8 cellular contexts compared by ENCODE assay signal in genomic region chr12:32390572-32391219, GRCh38. TPM values are rescaled to one million over a fixed set of nuclear protein-coding genes. Genes with fewer than 3 reads are reported as not detected.
DNase-seq lines count a peak whose midpoint lies in the region; ATAC-seq and TF ChIP-seq lines count a peak whose summit lies in the region.

No MANE protein-coding gene starts in this region.

- peak overlapping the region; percentile 32 to 48 for H3K4me3 ChIP-seq in right atrium auricular region

- peaks cover 4% of the 10 kb centered on the region for H3K27me3 Mint-ChIP-seq in activated CD8-positive, alpha-beta memory T cell treated with anti-CD3 and anti-CD28 coated beads, Interleukin-2, amount 10 ng/mL, durations not matched to agents 7 days and 5 days
- H3K27me3 Mint-ChIP-seq in stimulated activated naive CD8-positive, alpha-beta T cell treated with anti-CD3 and anti-CD28 coated beads, Interleukin-15, amount 100 ng/mL, for 72 hours = peaks cover 13% of the 10 kb centered on the region

- H3K4me1 Mint-ChIP-seq in activated CD8-positive, alpha-beta memory T cell treated with anti-CD3 and anti-CD28 coated beads, Interleukin-2, amount 10 ng/mL, durations not matched to agents 7 days and 5 days = peaks cover 2% of the 10 kb centered on the region
- peaks cover 5% of the 10 kb centered on the region for H3K4me1 Mint-ChIP-seq in stimulated activated naive CD8-positive, alpha-beta T cell treated with anti-CD3 and anti-CD28 coated beads, Interleukin-15, amount 100 ng/mL, for 72 hours

- H3K4me3 Mint-ChIP-seq in activated CD8-positive, alpha-beta memory T cell treated with anti-CD3 and anti-CD28 coated beads, Interleukin-2, amount 10 ng/mL, durations not matched to agents 7 days and 5 days = peak overlapping the region; percentile 56
- H3K4me3 Mint-ChIP-seq in stimulated activated naive CD8-positive, alpha-beta T cell treated with anti-CD3 and anti-CD28 coated beads, Interleukin-15, amount 100 ng/mL, for 72 hours = peak overlapping the region; percentile 75 to 80

- DNase-seq in Right ventricle myocardium inferior (ENCODE audit: missing footprints) = no peak
- DNase-seq in cardiac septum (ENCODE audit: low spot score) = no peak
- DNase-seq in activated CD8-positive, alpha-beta memory T cell treated with anti-CD3 and anti-CD28 coated beads, Interleukin-2, amount 10 ng/mL, durations not matched to agents 7 days and 5 days = peak; percentile 52
- no peak for DNase-seq in right atrium auricular region (ENCODE audit: low spot score)
- DNase-seq in stimulated activated naive CD8-positive, alpha-beta T cell treated with anti-CD3 and anti-CD28 coated beads, Interleukin-15, amount 100 ng/mL, for 72 hours = peak; percentile 34 to 44
- no peak for DNase-seq in NOMO-1 (lab: John Stamatoyannopoulos, UW; ENCODE audit: unreplicated experiment in 2 of 2)

- peak; percentile 48 for ATAC-seq in Right ventricle myocardium inferior
- peak; percentile 88 for ATAC-seq in activated CD8-positive, alpha-beta memory T cell treated with anti-CD3 and anti-CD28 coated beads, Interleukin-2, amount 10 ng/mL, durations not matched to agents 7 days and 5 days
- peak; percentile 91 for ATAC-seq in stimulated activated naive CD8-positive, alpha-beta T cell treated with anti-CD3 and anti-CD28 coated beads, Interleukin-15, amount 100 ng/mL, for 72 hours
- no peak for ATAC-seq in GM18868 (IDR thresholded peaks at IDR 0.05; ENCODE audit: unreplicated experiment)
- no peak for ATAC-seq in HG03097 (IDR thresholded peaks at IDR 0.05; ENCODE audit: low FRiP score, unreplicated experiment)

- no peaks in the 10 kb centered on the region for H3K36me3 ChIP-seq in right atrium auricular region

- CTCF ChIA-PET in activated CD8-positive, alpha-beta memory T cell treated with anti-CD3 and anti-CD28 coated beads, Interleukin-2, amount 10 ng/mL, durations not matched to agents 7 days and 5 days (lab: Charles Lee) = no interaction called here

- H3K9me3 Mint-ChIP-seq in activated CD8-positive, alpha-beta memory T cell treated with anti-CD3 and anti-CD28 coated beads, Interleukin-2, amount 10 ng/mL, durations not matched to agents 7 days and 5 days (ENCODE audit: low read depth) = no peaks in the 10 kb centered on the region
- no peaks in the 10 kb centered on the region for H3K9me3 Mint-ChIP-seq in stimulated activated naive CD8-positive, alpha-beta T cell treated with anti-CD3 and anti-CD28 coated beads, Interleukin-15, amount 100 ng/mL, for 72 hours

- H3K27me3 ChIP-seq in right atrium auricular region = no peaks in the 10 kb centered on the region

- H3K4me1 ChIP-seq in right atrium auricular region = no peaks in the 10 kb centered on the region

- H3K9me3 ChIP-seq in right atrium auricular region = no peaks in the 10 kb centered on the region

- H3K36me3 Mint-ChIP-seq in activated CD8-positive, alpha-beta memory T cell treated with anti-CD3 and anti-CD28 coated beads, Interleukin-2, amount 10 ng/mL, durations not matched to agents 7 days and 5 days = no peaks in the 10 kb centered on the region

- TF ChIP-seq CTCF in right atrium auricular region (IDR thresholded peaks at IDR 0.05) = no peak

- intact Hi-C loops in Right ventricle myocardium inferior (cut with DNase I) (no loop called here), cardiac septum (cut with DNase I) (no loop called here)

- no peak overlapping the region for H3K27ac Mint-ChIP-seq in activated CD8-positive, alpha-beta memory T cell treated with anti-CD3 and anti-CD28 coated beads, Interleukin-2, amount 10 ng/mL, durations not matched to agents 7 days and 5 days
- peak overlapping the region; percentile 13 to 82 for H3K27ac Mint-ChIP-seq in stimulated activated naive CD8-positive, alpha-beta T cell treated with anti-CD3 and anti-CD28 coated beads, Interleukin-15, amount 100 ng/mL, for 72 hours

- H3K27ac ChIP-seq in right atrium auricular region = peak overlapping the region in 1 of 2 donors; percentile 10

RNA-seq across cellular contexts. Expression of gene FGD4, which starts 8.7 kb away (rescaled TPM):
- total RNA-seq in Right ventricle myocardium inferior (17.4 TPM), cardiac septum (19.4 TPM), right atrium auricular region (10 to 100 TPM; 13.5 to 16.2 TPM)
- total RNA-seq in activated CD8-positive, alpha-beta memory T cell treated with anti-CD3 and anti-CD28 coated beads, Interleukin-2, amount 10 ng/mL, durations not matched to agents 7 days and 5 days = under 1 TPM; 0.61 to 0.76 TPM

Comparison
In these comparisons a context has a peak if more than half of its experiments do, and no peak if none do; other contexts are left out.
1. ATAC-seq: peak in Right ventricle myocardium inferior (single experiment), activated CD8-positive, alpha-beta memory T cell treated with anti-CD3 and anti-CD28 coated beads, Interleukin-2, amount 10 ng/mL, durations not matched to agents 7 days and 5 days (single experiment) and stimulated activated naive CD8-positive, alpha-beta T cell treated with anti-CD3 and anti-CD28 coated beads, Interleukin-15, amount 100 ng/mL, for 72 hours (single experiment); none in GM18868 (single experiment) and HG03097 (single experiment).
2. DNase-seq: peak in activated CD8-positive, alpha-beta memory T cell treated with anti-CD3 and anti-CD28 coated beads, Interleukin-2, amount 10 ng/mL, durations not matched to agents 7 days and 5 days (single experiment) and stimulated activated naive CD8-positive, alpha-beta T cell treated with anti-CD3 and anti-CD28 coated beads, Interleukin-15, amount 100 ng/mL, for 72 hours (2 of 2); none in Right ventricle myocardium inferior (single experiment), cardiac septum (single experiment), right atrium auricular region (single experiment) and NOMO-1 (0 of 2).
3. RNA of gene FGD4, which starts 8.7 kb away (total RNA-seq): 19.4 TPM in cardiac septum (single experiment), 17.4 TPM in Right ventricle myocardium inferior (single experiment) and 13.5 to 16.2 TPM in right atrium auricular region; 0.61 to 0.76 TPM in activated CD8-positive, alpha-beta memory T cell treated with anti-CD3 and anti-CD28 coated beads, Interleukin-2, amount 10 ng/mL, durations not matched to agents 7 days and 5 days; every median in the first group is over 4 times any median in the second.